Comparison of ENCODE assay signal across 1 cellular context in the genomic region with DNA sequence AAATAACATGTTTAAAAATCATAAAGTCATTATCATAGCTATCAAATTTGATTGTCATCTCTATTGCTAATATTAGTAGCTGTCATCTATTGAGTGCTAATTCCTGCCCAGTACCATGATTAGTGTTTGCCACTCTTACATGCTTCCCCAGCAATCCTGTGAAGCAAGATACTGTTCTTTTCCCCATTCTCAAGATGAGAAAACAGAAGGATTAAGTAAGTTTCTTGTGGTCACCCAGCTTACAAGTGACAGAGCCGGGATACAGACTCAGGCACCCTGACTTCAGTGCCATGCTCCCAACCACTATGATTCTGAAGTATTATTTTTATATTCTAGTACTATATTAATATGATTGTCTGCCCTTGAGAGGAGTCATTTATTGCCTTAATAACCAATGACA.
TF ChIP-seq lines count a peak whose summit lies in the region.

No MANE protein-coding gene starts in this region.

TF ChIP-seq in HepG2, 621 proteins besides CTCF, POLR2A, EP300 and RAD21:
- TF ChIP-seq TERF1 (CRISPR knock-in tag; IDR thresholded peaks at IDR 0.05), result no peak
- no peak for TF ChIP-seq ZNF691 (CRISPR knock-in tag; IDR thresholded peaks at IDR 0.05; ENCODE audit: borderline replicate concordance, low read depth)
- no peak for TF ChIP-seq ZNF761 (CRISPR knock-in tag; conservative IDR thresholded peaks at IDR 0.05)
- TF ChIP-seq SETDB1 (CRISPR knock-in tag; IDR thresholded peaks at IDR 0.05; ENCODE audit: borderline replicate concordance), result no peak
- TF ChIP-seq ZXDC (CRISPR knock-in tag; IDR thresholded peaks at IDR 0.05), result no peak
- TF ChIP-seq ZNF841 (CRISPR knock-in tag; IDR thresholded peaks at IDR 0.05; ENCODE audit: borderline replicate concordance), result no peak
- TF ChIP-seq, protein P1, sequence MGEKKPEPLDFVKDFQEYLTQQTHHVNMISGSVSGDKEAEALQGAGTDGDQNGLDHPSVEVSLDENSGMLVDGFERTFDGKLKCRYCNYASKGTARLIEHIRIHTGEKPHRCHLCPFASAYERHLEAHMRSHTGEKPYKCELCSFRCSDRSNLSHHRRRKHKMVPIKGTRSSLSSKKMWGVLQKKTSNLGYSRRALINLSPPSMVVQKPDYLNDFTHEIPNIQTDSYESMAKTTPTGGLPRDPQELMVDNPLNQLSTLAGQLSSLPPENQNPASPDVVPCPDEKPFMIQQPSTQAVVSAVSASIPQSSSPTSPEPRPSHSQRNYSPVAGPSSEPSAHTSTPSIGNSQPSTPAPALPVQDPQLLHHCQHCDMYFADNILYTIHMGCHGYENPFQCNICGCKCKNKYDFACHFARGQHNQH (CRISPR knock-in tag; IDR thresholded peaks at IDR 0.05), result no peak
- TF ChIP-seq ZNF354B (CRISPR knock-in tag; IDR thresholded peaks at IDR 0.05), result no peak
- TF ChIP-seq ZNF724P (CRISPR knock-in tag; IDR thresholded peaks at IDR 0.05; ENCODE audit: borderline replicate concordance), result no peak
- TF ChIP-seq, protein P2, sequence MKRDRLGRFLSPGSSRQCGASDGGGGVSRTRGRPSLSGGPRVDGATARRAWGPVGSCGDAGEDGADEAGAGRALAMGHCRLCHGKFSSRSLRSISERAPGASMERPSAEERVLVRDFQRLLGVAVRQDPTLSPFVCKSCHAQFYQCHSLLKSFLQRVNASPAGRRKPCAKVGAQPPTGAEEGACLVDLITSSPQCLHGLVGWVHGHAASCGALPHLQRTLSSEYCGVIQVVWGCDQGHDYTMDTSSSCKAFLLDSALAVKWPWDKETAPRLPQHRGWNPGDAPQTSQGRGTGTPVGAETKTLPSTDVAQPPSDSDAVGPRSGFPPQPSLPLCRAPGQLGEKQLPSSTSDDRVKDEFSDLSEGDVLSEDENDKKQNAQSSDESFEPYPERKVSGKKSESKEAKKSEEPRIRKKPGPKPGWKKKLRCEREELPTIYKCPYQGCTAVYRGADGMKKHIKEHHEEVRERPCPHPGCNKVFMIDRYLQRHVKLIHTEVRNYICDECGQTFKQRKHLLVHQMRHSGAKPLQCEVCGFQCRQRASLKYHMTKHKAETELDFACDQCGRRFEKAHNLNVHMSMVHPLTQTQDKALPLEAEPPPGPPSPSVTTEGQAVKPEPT (CRISPR knock-in tag; IDR thresholded peaks at IDR 0.05; ENCODE audit: low read depth), result no peak
- no peak for TF ChIP-seq BCL3 (CRISPR knock-in tag; IDR thresholded peaks at IDR 0.05)
- TF ChIP-seq GATAD2A (CRISPR knock-in tag; IDR thresholded peaks at IDR 0.05), result no peak
- no peak for TF ChIP-seq PHF20 (CRISPR knock-in tag; IDR thresholded peaks at IDR 0.05)
- TF ChIP-seq CBX5 (CRISPR knock-in tag; IDR thresholded peaks at IDR 0.05; ENCODE audit: borderline replicate concordance), result no peak
- no peak for TF ChIP-seq ZNF83 (CRISPR knock-in tag; IDR thresholded peaks at IDR 0.05; ENCODE audit: borderline replicate concordance)
- TF ChIP-seq, protein P3, sequence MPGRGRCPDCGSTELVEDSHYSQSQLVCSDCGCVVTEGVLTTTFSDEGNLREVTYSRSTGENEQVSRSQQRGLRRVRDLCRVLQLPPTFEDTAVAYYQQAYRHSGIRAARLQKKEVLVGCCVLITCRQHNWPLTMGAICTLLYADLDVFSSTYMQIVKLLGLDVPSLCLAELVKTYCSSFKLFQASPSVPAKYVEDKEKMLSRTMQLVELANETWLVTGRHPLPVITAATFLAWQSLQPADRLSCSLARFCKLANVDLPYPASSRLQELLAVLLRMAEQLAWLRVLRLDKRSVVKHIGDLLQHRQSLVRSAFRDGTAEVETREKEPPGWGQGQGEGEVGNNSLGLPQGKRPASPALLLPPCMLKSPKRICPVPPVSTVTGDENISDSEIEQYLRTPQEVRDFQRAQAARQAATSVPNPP (CRISPR knock-in tag; IDR thresholded peaks at IDR 0.05), result no peak
- no peak for TF ChIP-seq TAF15 (IDR thresholded peaks at IDR 0.05; ENCODE audit: low read depth, low read length, poor library complexity, severe bottlenecking)
